Comparison of ENCODE assay signal across 9 cellular contexts in the genomic region with DNA sequence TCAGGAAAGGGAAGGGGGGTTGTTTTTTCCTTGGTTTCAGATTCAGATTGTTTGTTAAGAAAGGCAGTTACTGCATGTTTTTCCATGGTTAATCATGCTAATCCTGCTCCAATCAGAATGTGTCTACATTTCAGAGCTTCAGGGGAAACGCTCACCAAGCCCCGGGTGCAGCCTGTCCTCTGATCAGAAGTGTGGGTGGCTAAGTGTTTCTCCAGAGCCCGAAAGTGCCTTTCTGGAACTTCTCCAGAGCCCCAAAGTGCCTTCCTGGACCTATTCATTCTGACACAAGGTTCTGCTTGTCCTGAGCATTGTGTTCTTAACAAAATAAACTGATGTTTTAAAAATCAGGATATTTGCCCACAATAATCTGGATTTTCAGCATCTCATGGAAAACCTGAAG.
"Had no signal": no experiment of that assay in that cellular context is flagged by ENCODE, and none has a peak within 500 bp of the region (broad histone marks: within the 10 kb centered on the region; RNA-seq: fewer than 3 reads in every experiment).

No MANE protein-coding gene starts in this region.

- DNase-seq: H9, HCEC 1CT, IMR-90, KG1 had no signal

- ATAC-seq: GM23338, K562 had no signal

- FAIRE-seq: H1, H54, HTR-8/SVneo, K562 had no signal

- H3K4me3 ChIP-seq: GM23338, K562 had no signal

- H3K4me2 ChIP-seq: GM23338 had no signal

- H2AFZ ChIP-seq: GM23338 had no signal
